ENCODE assay signal across 8 cellular contexts in the genomic region with DNA sequence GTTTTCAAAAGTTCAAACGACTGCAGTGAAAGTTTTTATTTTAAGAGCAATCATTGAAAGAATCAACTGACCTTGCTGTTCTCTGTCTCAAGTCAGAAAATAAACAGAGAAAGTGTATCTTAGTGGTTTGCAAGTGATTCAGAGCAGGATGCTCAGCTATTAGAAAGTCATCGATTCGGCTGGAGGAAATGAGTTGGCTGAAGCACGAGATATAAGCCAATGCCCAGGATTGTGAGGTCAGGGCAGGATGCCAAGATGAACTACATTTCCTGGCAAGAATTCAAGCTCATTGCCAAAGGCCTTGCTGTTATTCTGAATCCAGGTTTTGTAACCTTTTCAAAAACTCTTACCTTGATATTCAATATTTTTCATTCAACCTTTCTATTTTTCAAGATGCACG.
DNase-seq lines count a peak whose midpoint lies in the region; ATAC-seq, FAIRE-seq and TF ChIP-seq lines count a peak whose summit lies in the region.

No MANE protein-coding gene starts in this region.

- H3K79me2 ChIP-seq in ACC112 (ENCODE audit: control insufficient read depth, insufficient read depth, low read length, unreplicated experiment): no peaks in the 10 kb centered on the region

- H2AFZ ChIP-seq in ACC112 (ENCODE audit: low read length, unreplicated experiment): no peak overlapping the region

- CTCF ChIA-PET in activated CD8-positive, alpha-beta memory T cell treated with anti-CD3 and anti-CD28 coated beads, Interleukin-2, amount 10 ng/mL, durations not matched to agents 7 days and 5 days (lab: Charles Lee): no interaction called here

- intact Hi-C loops in left ventricle myocardium inferior (cut with micrococcal nuclease): no loop called here

- H3K4me1 ChIP-seq in ACC112 (ENCODE audit: control insufficient read depth, insufficient read depth, low read length, unreplicated experiment) (peaks cover 26% of the 10 kb centered on the region), left ventricle myocardium inferior (peaks cover 12% of the 10 kb centered on the region)

- FAIRE-seq in RCC 7860 (lab: Jason Lieb, UNC): peak; percentile 95

- H3K4me3 ChIP-seq in ACC112 (ENCODE audit: low read depth, low read length) (peak overlapping the region; percentile 3; the same call in 1 of the 2 replicates), left ventricle myocardium inferior (no peak overlapping the region)

- ATAC-seq in GM18870 (IDR thresholded peaks at IDR 0.05; ENCODE audit: unreplicated experiment): peak; percentile 74
- ATAC-seq in HG03175 (IDR thresholded peaks at IDR 0.05; ENCODE audit: unreplicated experiment): peak; percentile 56
- ATAC-seq in activated CD8-positive, alpha-beta memory T cell treated with anti-CD3 and anti-CD28 coated beads, Interleukin-2, amount 10 ng/mL, durations not matched to agents 7 days and 5 days: no peak

- no peaks in the 10 kb centered on the region for H3K9me3 ChIP-seq in left ventricle myocardium inferior (replicated peaks)

- no peak for TF ChIP-seq CTCF in left ventricle myocardium inferior (IDR thresholded peaks at IDR 0.05; ENCODE audit: borderline replicate concordance)

- no peaks in the 10 kb centered on the region for H3K27me3 Mint-ChIP-seq in activated CD8-positive, alpha-beta memory T cell treated with anti-CD3 and anti-CD28 coated beads, Interleukin-2, amount 10 ng/mL, durations not matched to agents 7 days and 5 days

- H3K27me3 ChIP-seq in ACC112 (ENCODE audit: insufficient read depth, low read length): no peaks in the 10 kb centered on the region
- no peaks in the 10 kb centered on the region for H3K27me3 ChIP-seq in left ventricle myocardium inferior (ENCODE audit: low read depth)

- no peaks in the 10 kb centered on the region for H3K36me3 Mint-ChIP-seq in activated CD8-positive, alpha-beta memory T cell treated with anti-CD3 and anti-CD28 coated beads, Interleukin-2, amount 10 ng/mL, durations not matched to agents 7 days and 5 days

- H3K27ac Mint-ChIP-seq in activated CD8-positive, alpha-beta memory T cell treated with anti-CD3 and anti-CD28 coated beads, Interleukin-2, amount 10 ng/mL, durations not matched to agents 7 days and 5 days: no peak overlapping the region

- peaks cover 3% of the 10 kb centered on the region for H3K9me3 Mint-ChIP-seq in activated CD8-positive, alpha-beta memory T cell treated with anti-CD3 and anti-CD28 coated beads, Interleukin-2, amount 10 ng/mL, durations not matched to agents 7 days and 5 days (ENCODE audit: low read depth)

- peak overlapping the region; percentile 92 for H3K27ac ChIP-seq in ACC112 (ENCODE audit: low read depth, low read length)
- no peak overlapping the region for H3K27ac ChIP-seq in left ventricle myocardium inferior (replicated peaks)

- H3K36me3 ChIP-seq in ACC112 (ENCODE audit: insufficient read depth, low read length) (no peaks in the 10 kb centered on the region), left ventricle myocardium inferior (no peaks in the 10 kb centered on the region)

- no peak overlapping the region for H3K4me3 Mint-ChIP-seq in activated CD8-positive, alpha-beta memory T cell treated with anti-CD3 and anti-CD28 coated beads, Interleukin-2, amount 10 ng/mL, durations not matched to agents 7 days and 5 days

- DNase-seq in RCC 7860 (ENCODE audit: low spot score) (peak; percentile 89), left ventricle myocardium inferior (peak; percentile 18), NCI-H2171 (lab: John Stamatoyannopoulos, UW) (no peak)
- no peak for DNase-seq in activated CD8-positive, alpha-beta memory T cell treated with anti-CD3 and anti-CD28 coated beads, Interleukin-2, amount 10 ng/mL, durations not matched to agents 7 days and 5 days
- DNase-seq in activated CD4-positive, CD25-positive, alpha-beta regulatory T cell (lab: John Stamatoyannopoulos, UW): no peak

- H3K4me1 Mint-ChIP-seq in activated CD8-positive, alpha-beta memory T cell treated with anti-CD3 and anti-CD28 coated beads, Interleukin-2, amount 10 ng/mL, durations not matched to agents 7 days and 5 days: no peaks in the 10 kb centered on the region

Comparison
In these comparisons a context has a peak if more than half of its experiments do, and no peak if none do; other contexts are left out.
1. DNase-seq: peak in RCC 7860 (single experiment) and left ventricle myocardium inferior (single experiment); none in NCI-H2171 (single experiment), activated CD8-positive, alpha-beta memory T cell treated with anti-CD3 and anti-CD28 coated beads, Interleukin-2, amount 10 ng/mL, durations not matched to agents 7 days and 5 days (single experiment) and activated CD4-positive, CD25-positive, alpha-beta regulatory T cell (0 of 4).